ENCODE assay signal across 9 cellular contexts in the genomic region with DNA sequence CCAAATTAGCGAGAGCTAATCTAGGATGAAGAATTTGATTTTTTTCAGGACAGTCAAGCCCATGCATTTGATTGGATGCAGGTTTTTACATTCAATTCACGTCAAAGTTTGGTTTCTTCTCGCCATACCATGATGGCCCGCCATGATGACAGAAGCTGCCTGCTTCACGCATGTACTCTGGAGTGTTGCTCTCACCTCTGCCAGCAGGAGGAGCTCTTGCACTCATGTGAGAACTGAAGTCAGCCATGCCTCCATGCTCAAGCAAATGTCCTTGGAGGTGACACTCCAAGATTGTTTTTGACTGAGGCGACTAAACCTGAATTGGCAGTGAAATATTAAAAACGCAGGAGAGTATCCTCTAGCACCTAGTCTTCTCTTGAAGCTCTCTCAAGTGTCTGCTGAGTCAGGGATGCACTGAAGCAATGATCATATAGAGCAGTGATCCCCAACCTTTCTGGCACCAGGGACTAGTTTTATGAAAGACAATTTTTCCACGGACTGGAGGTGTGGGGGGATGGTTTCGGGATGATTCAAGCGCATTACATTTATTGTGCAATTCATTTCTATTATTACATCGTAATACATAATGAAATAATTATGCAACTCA.
A peak's percentile ranks its signal among the peaks of the same experiment; 100 is the strongest.
DNase-seq lines count a peak whose midpoint lies in the region; ATAC-seq and TF ChIP-seq lines count a peak whose summit lies in the region.
"Had no signal": no experiment of that assay in that cellular context is flagged by ENCODE, and none has a peak within 500 bp of the region (broad histone marks: within the 10 kb centered on the region; RNA-seq: fewer than 3 reads in every experiment).

No MANE protein-coding gene starts in this region.

- no TSS peak for BruUV-seq in Calu3 (replicated peaks; lab: Mats Ljungman, UMichigan)

- H3K4me3 ChIP-seq in OCI-LY1 (ENCODE audit: low read depth, low read length, poor library complexity, severe bottlenecking): no peak overlapping the region
- no peak overlapping the region for H3K4me3 ChIP-seq in heart left ventricle
- H3K4me3 ChIP-seq in spleen: no peak overlapping the region

- peak overlapping the region; percentile 20; the same call in 1 of the 2 replicates for H2AFZ ChIP-seq in OCI-LY1 (ENCODE audit: low read length)

- TF ChIP-seq CTCF in Calu3 (IDR thresholded peaks at IDR 0.05; ENCODE audit: unreplicated experiment) (peak; percentile 78), OCI-LY1 (IDR thresholded peaks at IDR 0.05; ENCODE audit: low read length) (peak; percentile 92), heart left ventricle (IDR thresholded peaks at IDR 0.05) (peak in 11 of 12 donors; percentile 15 to 58 (median 27)), spleen (IDR thresholded peaks at IDR 0.05 in 8 of 11, conservative IDR thresholded peaks at IDR 0.05 in 3 of 11) (peak in 9 of 11 experiments; percentile 14 to 69 (median 50))

- H3K4me1 ChIP-seq in OCI-LY1 (ENCODE audit: insufficient read depth, low read length, severe bottlenecking): no peaks in the 10 kb centered on the region
- H3K4me1 ChIP-seq in heart left ventricle: no peaks in the 10 kb centered on the region
- H3K4me1 ChIP-seq in spleen: no peaks in the 10 kb centered on the region

- no peaks in the 10 kb centered on the region for H3K9me3 Mint-ChIP-seq in Calu3 (ENCODE audit: low read depth, unreplicated experiment)
- no peaks in the 10 kb centered on the region for H3K9me3 Mint-ChIP-seq in activated T-cell treated with anti-CD3 and anti-CD28 coated beads, Interleukin-2, amount 50 U/mL, for 72 hours

- H4K20me1 ChIP-seq in OCI-LY1 (ENCODE audit: insufficient read depth, low read length): no peaks in the 10 kb centered on the region

- ATAC-seq in GM19328 (IDR thresholded peaks at IDR 0.05; ENCODE audit: unreplicated experiment) (peak; percentile 98), HG03342 (IDR thresholded peaks at IDR 0.05; ENCODE audit: unreplicated experiment) (peak; percentile 97), heart left ventricle (no peak)
- peak; percentile 41 to 51 for ATAC-seq in activated T-cell treated with anti-CD3 and anti-CD28 coated beads, Interleukin-2, amount 50 U/mL, for 72 hours (replicated peaks in 1 of 2)

- H3K27me3 Mint-ChIP-seq in Calu3 (ENCODE audit: unreplicated experiment): no peaks in the 10 kb centered on the region
- H3K27me3 Mint-ChIP-seq in activated T-cell treated with anti-CD3 and anti-CD28 coated beads, Interleukin-2, amount 50 U/mL, for 72 hours (ENCODE audit: low read depth): peaks cover 15% of the 10 kb centered on the region

- peak; percentile 88 for DNase-seq in Calu3
- DNase-seq in activated T-cell treated with anti-CD3 and anti-CD28 coated beads, Interleukin-2, amount 50 U/mL, for 72 hours: peak; percentile 65 to 67
- peak in 4 of 5 donors; percentile 23 to 59 (median 35) for DNase-seq in heart left ventricle
- peak; percentile 77 for DNase-seq in spleen
- no peak for DNase-seq in NCI-H774 (lab: John Stamatoyannopoulos, UW)

- no peaks in the 10 kb centered on the region for H3K36me3 Mint-ChIP-seq in Calu3 (ENCODE audit: insufficient read depth, unreplicated experiment)
- no peaks in the 10 kb centered on the region for H3K36me3 Mint-ChIP-seq in activated T-cell treated with anti-CD3 and anti-CD28 coated beads, Interleukin-2, amount 50 U/mL, for 72 hours (ENCODE audit: insufficient read depth in 2 of 2)
- H3K36me3 Mint-ChIP-seq: activated naive CD8-positive, alpha-beta T cell had no signal

- no peaks in the 10 kb centered on the region for H3K4me1 Mint-ChIP-seq in Calu3 (ENCODE audit: low read depth, unreplicated experiment)
- H3K4me1 Mint-ChIP-seq in activated T-cell treated with anti-CD3 and anti-CD28 coated beads, Interleukin-2, amount 50 U/mL, for 72 hours (ENCODE audit: low read depth): no peaks in the 10 kb centered on the region

- no peak for TF ChIP-seq POLR2A in heart left ventricle (IDR thresholded peaks at IDR 0.05)
- no peak for TF ChIP-seq POLR2A in spleen (IDR thresholded peaks at IDR 0.05)

- H3K27me3 ChIP-seq in OCI-LY1 (ENCODE audit: insufficient read depth, low read length): no peaks in the 10 kb centered on the region
- H3K27me3 ChIP-seq in heart left ventricle: no peaks in the 10 kb centered on the region
- H3K27me3 ChIP-seq in spleen (replicated peaks in 1 of 7): no peaks in the 10 kb centered on the region

- H3K27ac Mint-ChIP-seq in Calu3 (ENCODE audit: unreplicated experiment): no peak overlapping the region
- H3K27ac Mint-ChIP-seq in activated T-cell treated with anti-CD3 and anti-CD28 coated beads, Interleukin-2, amount 50 U/mL, for 72 hours: no peak overlapping the region
- H3K27ac Mint-ChIP-seq: activated naive CD8-positive, alpha-beta T cell had no signal

- H3K4me2 ChIP-seq in OCI-LY1 (ENCODE audit: low read length): peak overlapping the region; percentile 48

- CTCF ChIA-PET in Calu3 (lab: Charles Lee): interaction anchor here (1.1 to 1.5 kb wide), 6 partner anchors 19 to 346 kb away, joined by 3 to 5 read pairs (median 3); no protein-coding TSS in a partner anchor

- H3K9me2 ChIP-seq in OCI-LY1 (ENCODE audit: low read depth, low read length): no peaks in the 10 kb centered on the region

- H3K9ac ChIP-seq in OCI-LY1 (ENCODE audit: low read length): no peak overlapping the region

- 88 to 91% (median 89%) methylated on average over 11 of the region's 11 CpGs for WGBS in heart left ventricle, 4 donors
- 73 to 85% (median 79%) methylated on average over 11 of the region's 11 CpGs for WGBS in spleen, 5 donors

- H3K27ac ChIP-seq in OCI-LY1 (ENCODE audit: low read depth, low read length, poor library complexity, severe bottlenecking) (no peak overlapping the region), heart left ventricle (no peak overlapping the region), spleen (no peak overlapping the region)

- H3K4me3 Mint-ChIP-seq in Calu3 (ENCODE audit: low read depth, unreplicated experiment): no peak overlapping the region
- H3K4me3 Mint-ChIP-seq in activated T-cell treated with anti-CD3 and anti-CD28 coated beads, Interleukin-2, amount 50 U/mL, for 72 hours: no peak overlapping the region
- H3K4me3 Mint-ChIP-seq: activated naive CD8-positive, alpha-beta T cell had no signal

- H3K36me3 ChIP-seq in OCI-LY1 (ENCODE audit: insufficient read depth, low read length) (no peaks in the 10 kb centered on the region), heart left ventricle (no peaks in the 10 kb centered on the region), spleen (no peaks in the 10 kb centered on the region)

- intact Hi-C loops in Calu3 (cut with micrococcal nuclease; ENCODE audit: unreplicated experiment) (loop anchor here (1.0 to 2.0 kb wide), 2 partner anchors 18 to 239 kb away; no protein-coding TSS in a partner anchor), heart left ventricle (cut with DNase I) (no loop called here), spleen (cut with DNase I; ENCODE audit: low total_unique reads) (no loop called here)

- H3K9me3 ChIP-seq in OCI-LY1 (ENCODE audit: low read length) (no peaks in the 10 kb centered on the region), heart left ventricle (no peaks in the 10 kb centered on the region), spleen (no peaks in the 10 kb centered on the region)

- H3F3A ChIP-seq in OCI-LY1 (ENCODE audit: insufficient read depth, low read length): no peaks in the 10 kb centered on the region

- no peaks in the 10 kb centered on the region for H3K79me2 ChIP-seq in OCI-LY1 (ENCODE audit: insufficient read depth, low read length)

Comparison
In these comparisons a context has a peak if more than half of its experiments do, and no peak if none do; other contexts are left out.
1. CTCF ChIP-seq: peak in every context shown above with its lines; median percentile 92 in OCI-LY1; 78 in Calu3; 50 in spleen; 27 in heart left ventricle.
2. ATAC-seq: peak in GM19328 (single experiment), HG03342 (single experiment) and activated T-cell treated with anti-CD3 and anti-CD28 coated beads, Interleukin-2, amount 50 U/mL, for 72 hours (2 of 2); none in heart left ventricle (0 of 4).